ENCODE assay signal across 10 cellular contexts in the genomic region with DNA sequence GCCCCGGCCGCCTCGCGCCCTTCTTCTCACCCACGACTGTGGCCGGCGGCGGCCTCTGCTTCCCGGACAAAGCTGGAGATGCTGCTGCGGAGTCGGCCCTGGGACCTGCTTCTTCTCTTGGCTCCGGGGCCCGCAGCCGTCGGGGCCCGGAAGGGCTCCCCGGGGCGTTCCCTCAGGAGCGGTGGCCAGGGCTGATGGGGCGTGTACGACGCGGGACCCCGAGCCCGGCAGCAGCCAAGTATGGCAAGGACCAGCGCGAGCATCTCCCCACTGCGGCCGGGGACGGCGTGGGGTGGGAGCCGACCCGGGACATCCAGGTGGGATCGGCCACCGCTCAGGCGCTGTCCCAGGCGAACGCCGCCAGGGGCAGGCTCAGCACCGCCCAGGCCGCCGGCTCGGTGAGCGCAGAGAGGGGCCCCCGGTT. TPM values are rescaled to one million over a fixed set of nuclear protein-coding genes. Genes with fewer than 3 reads are reported as not detected.
DNase-seq lines count a peak whose midpoint lies in the region; ATAC-seq and TF ChIP-seq lines count a peak whose summit lies in the region.
"Had no signal": no experiment of that assay in that cellular context is flagged by ENCODE, and none has a peak within 500 bp of the region (broad histone marks: within the 10 kb centered on the region; RNA-seq: fewer than 3 reads in every experiment).

No MANE protein-coding gene starts in this region.

- H3K4me1 ChIP-seq in breast epithelium (peaks cover 0 to 3% of the 10 kb centered on the region in 2 donors), esophagus (ENCODE audit: control insufficient read depth in 2 of 2, insufficient read depth in 2 of 2, low read length in 1 of 2) (peaks cover 2 to 16% of the 10 kb centered on the region in 2 donors), uterus (no peaks in the 10 kb centered on the region)

- TF ChIP-seq CTCF in breast epithelium (IDR thresholded peaks at IDR 0.05) (no peak), MCF 10A (IDR thresholded peaks at IDR 0.05; ENCODE audit: unreplicated experiment) (no peak), natural killer cell (IDR thresholded peaks at IDR 0.05) (no peak), uterus (IDR thresholded peaks at IDR 0.05) (peak in 2 of 4 experiments; percentile 25 to 29)

- no TSS peak for BruUV-seq in MCF 10A (replicated peaks; lab: Mats Ljungman, UMichigan)

- CTCF ChIA-PET in MCF 10A (lab: Yijun Ruan, JAX), result no interaction called here

- no peaks in the 10 kb centered on the region for H3K4me1 Mint-ChIP-seq in MCF 10A (ENCODE audit: insufficient read depth, unreplicated experiment)
- H3K4me1 Mint-ChIP-seq in natural killer cell, result peaks cover 8 to 13% of the 10 kb centered on the region in 2 donors

- H3K9me3 ChIP-seq in breast epithelium (no peaks in the 10 kb centered on the region), esophagus (ENCODE audit: control insufficient read depth in 2 of 2, insufficient read depth in 1 of 2, low read depth in 1 of 2, low read length in 1 of 2) (peaks cover 0 to 2% of the 10 kb centered on the region in 2 donors), uterus (no peaks in the 10 kb centered on the region)

- H3K36me3 Mint-ChIP-seq in MCF 10A (ENCODE audit: insufficient read depth, unreplicated experiment), result no peaks in the 10 kb centered on the region
- H3K36me3 Mint-ChIP-seq in natural killer cell, result no peaks in the 10 kb centered on the region
- H3K36me3 Mint-ChIP-seq: CD4-positive, CD25-positive, alpha-beta regulatory T cell had no signal

- WGBS in esophagus, 2 donors, result 6 to 13% methylated on average over 40 to 45 of the region's 45 CpGs

- no peaks in the 10 kb centered on the region for H3K27me3 Mint-ChIP-seq in MCF 10A (ENCODE audit: insufficient read depth, unreplicated experiment)
- peaks cover 45 to 60% of the 10 kb centered on the region in 2 donors for H3K27me3 Mint-ChIP-seq in natural killer cell (ENCODE audit: low read depth in 2 of 2)

- POLR2A ChIA-PET in MCF 10A (lab: Yijun Ruan, JAX), result no interaction called here

- H3K9me3 Mint-ChIP-seq in MCF 10A (ENCODE audit: unreplicated experiment) (peaks cover 7% of the 10 kb centered on the region), natural killer cell (no peaks in the 10 kb centered on the region)

- no peak overlapping the region for H3K27ac Mint-ChIP-seq in MCF 10A (ENCODE audit: low read depth, unreplicated experiment)
- no peak overlapping the region for H3K27ac Mint-ChIP-seq in natural killer cell

- H3K27me3 ChIP-seq in breast epithelium (peaks cover 0 to 16% of the 10 kb centered on the region in 2 donors), esophagus (ENCODE audit: control insufficient read depth in 1 of 2, insufficient read depth in 2 of 2, low read length in 2 of 2) (peaks cover 3 to 4% of the 10 kb centered on the region in 2 donors), uterus (no peaks in the 10 kb centered on the region)

- no peak for TF ChIP-seq POLR2A in breast epithelium (IDR thresholded peaks at IDR 0.05)
- TF ChIP-seq POLR2A in uterus (IDR thresholded peaks at IDR 0.05), result no peak

- H3K27ac ChIP-seq in breast epithelium, result peak overlapping the region in 1 of 2 donors; percentile 67
- no peak overlapping the region for H3K27ac ChIP-seq in esophagus (ENCODE audit: low read depth in 2 of 2, low read length in 1 of 2)
- peak overlapping the region; percentile 49 to 67 for H3K27ac ChIP-seq in uterus
- H3K27ac ChIP-seq: KMS-11 had no signal

- DNase-seq in breast epithelium (ENCODE audit: low spot score in 2 of 2), result no peak
- DNase-seq in MCF 10A (ENCODE audit: unreplicated experiment), result no peak
- DNase-seq in natural killer cell, result no peak
- peak in 1 of 2 donors; percentile 22 for DNase-seq in uterus
- no peak for DNase-seq in superior temporal gyrus (ENCODE audit: extremely low spot score)
- DNase-seq in amniotic stem cell (lab: John Stamatoyannopoulos, UW), result no peak

- no peak for ATAC-seq in natural killer cell
- no peak for ATAC-seq in GM21367 (IDR thresholded peaks at IDR 0.05; ENCODE audit: unreplicated experiment)

- intact Hi-C loops in breast epithelium (cut with DNase I; ENCODE audit: low total_unique reads) (no loop called here), MCF 10A (cut with micrococcal nuclease) (no loop called here), natural killer cell (cut with micrococcal nuclease) (no loop called here), uterus (cut with DNase I; ENCODE audit: low total_unique reads) (no loop called here)

- peak overlapping the region; percentile 62 to 83 (median 66) for H3K4me3 ChIP-seq in breast epithelium
- peak overlapping the region; percentile 46 to 52 for H3K4me3 ChIP-seq in esophagus (ENCODE audit: low read depth in 1 of 2, low read length in 2 of 2)
- peak overlapping the region; percentile 43 to 48 for H3K4me3 ChIP-seq in uterus

- H3K36me3 ChIP-seq in breast epithelium (no peaks in the 10 kb centered on the region), esophagus (ENCODE audit: control insufficient read depth in 2 of 2, insufficient read depth in 2 of 2, low read length in 1 of 2) (no peaks in the 10 kb centered on the region), uterus (no peaks in the 10 kb centered on the region)

- H3K4me3 Mint-ChIP-seq in MCF 10A (ENCODE audit: unreplicated experiment) (no peak overlapping the region), natural killer cell (peak overlapping the region; percentile 84)

RNA-seq across cellular contexts. Expression of gene BMS1, which starts 27.6 kb away (rescaled TPM):
- total RNA-seq in breast epithelium, result 10 to 100 TPM; 12.6 to 18.4 (median 17.3) TPM
- total RNA-seq in MCF 10A (2022), result 26.9 and 28.1 TPM in 2 replicates
- 1 to 10 TPM; 4.5 to 8.2 TPM for polyA plus RNA-seq in esophagus
- total RNA-seq in natural killer cell, result 10 to 100 TPM; 10.4 to 12.1 (median 11.9) TPM
- 10 to 100 TPM in 2 of 4 donors, 1 to 10 TPM in 2; 8.5 to 29.3 (median 13.2) TPM for total RNA-seq in uterus

Comparison
In these comparisons a context has a peak if more than half of its experiments do, and no peak if none do; other contexts are left out.
1. H3K27ac ChIP-seq: peak in uterus (2 of 2); none in esophagus (0 of 2).
2. Peak in every context shown above with its lines, with median percentiles within 50 percentile points of each other: H3K4me3 ChIP-seq.